In the genomic region with DNA sequence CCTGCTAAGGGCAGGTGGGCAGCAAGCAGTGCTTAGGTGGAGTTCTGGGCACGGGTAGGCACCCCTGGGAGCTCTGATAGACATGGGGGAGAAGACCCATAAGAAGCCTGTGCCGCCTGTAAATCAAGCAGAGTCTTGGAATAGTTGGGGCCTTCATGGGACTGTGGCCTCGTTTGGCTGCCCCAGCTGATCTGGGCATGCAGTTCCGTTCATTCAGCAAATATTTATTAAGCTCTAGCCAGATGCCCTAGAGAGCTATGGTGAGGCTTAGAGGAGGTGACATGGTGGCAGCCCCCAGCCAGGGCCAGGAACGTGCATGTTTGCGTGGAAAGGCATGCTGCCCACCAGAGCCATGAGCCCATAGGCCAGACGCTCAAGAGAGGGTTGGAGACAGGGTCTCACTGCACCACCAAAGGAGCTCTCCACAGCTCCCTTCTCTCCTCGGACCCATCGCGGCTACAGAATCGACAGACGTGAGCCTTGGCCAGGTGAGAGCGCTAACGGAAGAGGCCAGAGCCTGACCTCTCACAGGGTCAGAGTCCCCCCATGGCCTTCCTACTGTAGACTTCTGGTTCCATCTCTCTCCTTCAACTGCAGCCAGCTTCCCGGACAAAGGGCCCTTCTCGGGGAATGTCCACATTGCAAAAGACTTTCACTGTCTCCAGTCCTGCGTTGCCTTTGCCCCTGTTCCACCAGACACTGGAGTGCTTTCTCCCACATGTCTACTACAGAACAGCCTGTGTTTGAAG, we compare ENCODE assay signal across 16 cellular contexts.
DNase-seq lines count a peak whose midpoint lies in the region; ATAC-seq and TF ChIP-seq lines count a peak whose summit lies in the region.
"Had no signal": no experiment of that assay in that cellular context is flagged by ENCODE, and none has a peak within 500 bp of the region (broad histone marks: within the 10 kb centered on the region; RNA-seq: fewer than 3 reads in every experiment).

No MANE protein-coding gene starts in this region.

- POLR2A ChIA-PET in IMR-90 (lab: Charles Lee; ENCODE audit: unreplicated experiment), result interaction anchor here (0.5 kb wide), 1 partner anchor 356 kb away, joined by 3 read pairs; no protein-coding TSS in a partner anchor

- no peak overlapping the region for H3K27ac ChIP-seq in IMR-90 (ENCODE audit: insufficient read depth, low read length)
- H3K27ac ChIP-seq in neuronal stem cell (replicated peaks; ENCODE audit: low read length), result no peak overlapping the region
- H3K27ac ChIP-seq in stomach, result no peak overlapping the region
- H3K27ac ChIP-seq: HL-60 had no signal

- H2BK12ac ChIP-seq in neuronal stem cell (ENCODE audit: low read length), result no peak overlapping the region

- H3K4me3 Mint-ChIP-seq in chondrocyte (ENCODE audit: unreplicated experiment), result no peak overlapping the region
- H3K4me3 Mint-ChIP-seq: CD4-positive, CD25-positive, alpha-beta regulatory T cell had no signal

- H2AK5ac ChIP-seq in IMR-90 (ENCODE audit: low read depth, low read length) (no peak overlapping the region), neuronal stem cell (ENCODE audit: low read depth, low read length) (peak overlapping the region; percentile 56)

- H2BK20ac ChIP-seq in IMR-90 (ENCODE audit: low read depth, low read length), result no peak overlapping the region

- no peak overlapping the region for H3K27ac Mint-ChIP-seq in chondrocyte (ENCODE audit: unreplicated experiment)
- H3K27ac Mint-ChIP-seq: CD4-positive, CD25-positive, alpha-beta regulatory T cell had no signal

- H3K4me1 Mint-ChIP-seq in chondrocyte (ENCODE audit: low read depth), result no peaks in the 10 kb centered on the region
- H3K4me1 Mint-ChIP-seq: CD4-positive, CD25-positive, alpha-beta regulatory T cell had no signal

- H3K9me3 Mint-ChIP-seq in chondrocyte (ENCODE audit: low read depth), result no peaks in the 10 kb centered on the region

- H3K4me3 ChIP-seq in IMR-90 (ENCODE audit: insufficient read depth, low read depth, low read length) (no peak overlapping the region), neuronal stem cell (ENCODE audit: low read length in 2 of 2) (no peak overlapping the region), stomach (no peak overlapping the region)
- H3K4me3 ChIP-seq: K562 had no signal

- dilution Hi-C loops in IMR-90 (cut with HindIII; ENCODE audit: low sequenced_read_pairs, unreplicated experiment), result no loop called here

- H3K79me1 ChIP-seq in IMR-90 (ENCODE audit: low read depth in 1 of 2, low read length in 2 of 2), result no peaks in the 10 kb centered on the region
- H3K79me1 ChIP-seq in neuronal stem cell (ENCODE audit: low read depth, low read length), result no peaks in the 10 kb centered on the region

- no peak overlapping the region for H2BK5ac ChIP-seq in IMR-90 (ENCODE audit: low read depth, low read length, poor library complexity, severe bottlenecking)
- H2BK5ac ChIP-seq in neuronal stem cell (ENCODE audit: low read length), result peak overlapping the region; percentile 63

- H4K20me1 ChIP-seq in IMR-90 (ENCODE audit: insufficient read depth, low read length), result no peaks in the 10 kb centered on the region

- H3K14ac ChIP-seq in IMR-90 (replicated peaks; ENCODE audit: low read depth, low read length), result no peak overlapping the region
- no peak overlapping the region for H3K14ac ChIP-seq in neuronal stem cell (ENCODE audit: low read length)

- no peaks in the 10 kb centered on the region for H3K4me1 ChIP-seq in IMR-90 (ENCODE audit: control insufficient read depth, insufficient read depth, low read length)
- no peaks in the 10 kb centered on the region for H3K4me1 ChIP-seq in neuronal stem cell (ENCODE audit: control insufficient read depth in 2 of 2, insufficient read depth in 1 of 2, low read depth in 1 of 2, low read length in 2 of 2)
- H3K4me1 ChIP-seq in stomach, result peaks cover 11 to 22% (median 17%) of the 10 kb centered on the region in 4 donors

- H2BK120ac ChIP-seq in IMR-90 (ENCODE audit: low read depth, low read length) (no peak overlapping the region), neuronal stem cell (ENCODE audit: low read depth, low read length) (no peak overlapping the region)

- ATAC-seq in IMR-90 (ENCODE audit: low read depth) (no peak), HG03520 (IDR thresholded peaks at IDR 0.05; ENCODE audit: unreplicated experiment) (no peak)
- ATAC-seq: K562 had no signal

- 98% methylated on average over 11 of the region's 17 CpGs; no CpG with 5 or more reads in 1 of the 2 experiments for WGBS in IMR-90 (ENCODE audit: extremely low coverage in 2 of 2, insufficient read length in 1 of 2), 2 experiments
- no CpG with 5 or more reads among the region's 17 CpGs for whole genome bisulfite sequencing in neuronal stem cell (ENCODE audit: extremely low coverage in 2 of 2, insufficient read length in 2 of 2, insufficient replicate concordance in 1 of 2), 2 donors
- 67 to 84% (median 81%) methylated on average over 14 to 17 of the region's 17 CpGs for WGBS in stomach, 5 donors

- intact Hi-C loops in IMR-90 (cut with micrococcal nuclease) (no loop called here), stomach (cut with DNase I; ENCODE audit: low total_unique reads) (no loop called here)

- H4K5ac ChIP-seq in IMR-90 (ENCODE audit: low read depth, low read length), result no peak overlapping the region

- TF ChIP-seq RAD21 in IMR-90 (IDR thresholded peaks at IDR 0.05; ENCODE audit: low read length), result no peak

- no peak for TF ChIP-seq EP300 in stomach (IDR thresholded peaks at IDR 0.05)

- CTCF ChIA-PET in IMR-90 (lab: Yijun Ruan, JAX), result no interaction called here

- H4K91ac ChIP-seq in IMR-90 (ENCODE audit: insufficient read depth, low read depth, low read length), result no peak overlapping the region
- H4K91ac ChIP-seq in neuronal stem cell (ENCODE audit: low read depth, low read length, poor library complexity), result no peak overlapping the region

- H3K27me3 ChIP-seq in IMR-90 (ENCODE audit: control insufficient read depth, insufficient read depth, low read length) (peaks cover 47% of the 10 kb centered on the region), neuronal stem cell (ENCODE audit: control insufficient read depth in 3 of 3, insufficient read depth in 3 of 3, low read depth in 1 of 3, low read length in 3 of 3) (peaks cover 0 to 23% (median 4%) of the 10 kb centered on the region in 3 experiments), stomach (peaks cover 0 to 2% (median 0%) of the 10 kb centered on the region in 3 donors)

- no TSS peak for BruUV-seq in IMR-90 (replicated peaks; lab: Mats Ljungman, UMichigan)

- peaks cover 18% of the 10 kb centered on the region for H3K27me3 Mint-ChIP-seq in chondrocyte (ENCODE audit: low read depth)
- H3K27me3 Mint-ChIP-seq: CD4-positive, CD25-positive, alpha-beta regulatory T cell had no signal

- H4K8ac ChIP-seq in IMR-90 (ENCODE audit: low read depth in 2 of 2, low read length in 2 of 2) (no peak overlapping the region), neuronal stem cell (ENCODE audit: low read depth, low read length) (no peak overlapping the region)

- no peak overlapping the region for H3K18ac ChIP-seq in IMR-90 (ENCODE audit: low read depth, low read length)
- peak overlapping the region; percentile 83 for H3K18ac ChIP-seq in neuronal stem cell (ENCODE audit: low read length)

- H3K9me3 ChIP-seq in IMR-90 (ENCODE audit: control insufficient read depth, insufficient read depth, low read length) (no peaks in the 10 kb centered on the region; the same call in 1 of the 2 replicates), neuronal stem cell (replicated peaks in 1 of 2; ENCODE audit: control insufficient read depth in 2 of 2, insufficient read depth in 1 of 2, low read depth in 1 of 2, low read length in 2 of 2) (peaks cover 0 to 7% of the 10 kb centered on the region in 2 donors), stomach (no peaks in the 10 kb centered on the region)
- H3K9me3 ChIP-seq: Caco-2 had no signal

- H3K23ac ChIP-seq in IMR-90 (ENCODE audit: low read depth, low read length) (no peak overlapping the region), neuronal stem cell (ENCODE audit: low read depth, low read length, poor library complexity) (peak overlapping the region; percentile 52)

- H3K4me2 ChIP-seq in IMR-90 (ENCODE audit: low read depth, low read length), result no peak overlapping the region
- no peak overlapping the region for H3K4me2 ChIP-seq in neuronal stem cell (ENCODE audit: insufficient read depth, low read length, poor library complexity, severe bottlenecking)

- H3K36me3 Mint-ChIP-seq in chondrocyte (ENCODE audit: low read depth), result peaks cover 2% of the 10 kb centered on the region
- H3K36me3 Mint-ChIP-seq: CD4-positive, CD25-positive, alpha-beta regulatory T cell had no signal

- TF ChIP-seq POLR2A in IMR-90 (IDR thresholded peaks at IDR 0.05; ENCODE audit: low read depth, low read length) (no peak), stomach (IDR thresholded peaks at IDR 0.05) (no peak)

- TF ChIP-seq CTCF in IMR-90 (conservative IDR thresholded peaks at IDR 0.05; ENCODE audit: low read depth, low read length), result no peak
- no peak for TF ChIP-seq CTCF in chondrocyte (IDR thresholded peaks at IDR 0.05)
- no peak for TF ChIP-seq CTCF in stomach (IDR thresholded peaks at IDR 0.05)

- no peak overlapping the region for H3K9ac ChIP-seq in IMR-90 (ENCODE audit: low read depth, low read length)
- H3K9ac ChIP-seq in neuronal stem cell (ENCODE audit: low read depth, low read length, poor library complexity), result no peak overlapping the region

- H3K4ac ChIP-seq in IMR-90 (ENCODE audit: low read depth, low read length) (no peak overlapping the region), neuronal stem cell (ENCODE audit: low read length) (no peak overlapping the region)

- DNase-seq in IMR-90 (no peak), chondrocyte (ENCODE audit: low spot score) (peak; percentile 57), neuronal stem cell (ENCODE audit: low spot score) (no peak), stomach (peak; percentile 51), D341Med (ENCODE audit: low spot score) (no peak)
- DNase-seq in stimulated activated CD8-positive, alpha-beta memory T cell treated with anti-CD3 and anti-CD28 coated beads, Interleukin-4, amount 100 ng/mL, for 48 hours, result no peak
- DNase-seq: AML-193; Caco-2; CD4-positive, CD25-positive, alpha-beta regulatory T cell; NCI-H1417 treated with DMSO at 0.1 percent for 48 hours; NCI-H1930; NCI-H526 treated with DMSO at 0.1 percent for 48 hours; SHP77 treated with DMSO at 0.1 percent for 48 hours had no signal

- H3K9me1 ChIP-seq in IMR-90 (ENCODE audit: insufficient read depth, low read length), result peaks cover 6% of the 10 kb centered on the region

- H2BK15ac ChIP-seq in IMR-90 (ENCODE audit: low read depth, low read length) (no peak overlapping the region), neuronal stem cell (ENCODE audit: low read length) (no peak overlapping the region)

- peak overlapping the region; percentile 16 for H2AK9ac ChIP-seq in IMR-90 (replicated peaks; ENCODE audit: low read depth, low read length, poor library complexity)

- in situ Hi-C loops in IMR-90 (cut with MboI; ENCODE audit: low sequenced_read_pairs), result no loop called here

- H3K56ac ChIP-seq in IMR-90 (ENCODE audit: extremely low read depth, insufficient read depth, low read length), result no peak overlapping the region

- H3K36me3 ChIP-seq in IMR-90 (ENCODE audit: control insufficient read depth, insufficient read depth, low read length), result no peaks in the 10 kb centered on the region
- no peaks in the 10 kb centered on the region for H3K36me3 ChIP-seq in neuronal stem cell (replicated peaks in 1 of 2; ENCODE audit: control insufficient read depth in 2 of 2, insufficient read depth in 2 of 2, low read length in 2 of 2)
- no peaks in the 10 kb centered on the region for H3K36me3 ChIP-seq in stomach

- H2AFZ ChIP-seq in IMR-90 (replicated peaks; ENCODE audit: low read length, poor library complexity), result no peak overlapping the region
- no peak overlapping the region for H2AFZ ChIP-seq in neuronal stem cell (ENCODE audit: low read length)

Comparison
In these comparisons a context has a peak if more than half of its experiments do, and no peak if none do; other contexts are left out.
1. DNase-seq: peak in chondrocyte (single experiment) and stomach (single experiment); none in IMR-90 (single experiment), neuronal stem cell (single experiment), stimulated activated CD8-positive, alpha-beta memory T cell treated with anti-CD3 and anti-CD28 coated beads, Interleukin-4, amount 100 ng/mL, for 48 hours (single experiment) and D341Med (single experiment).